ENCODE assay signal across 17 cellular contexts in the genomic region with DNA sequence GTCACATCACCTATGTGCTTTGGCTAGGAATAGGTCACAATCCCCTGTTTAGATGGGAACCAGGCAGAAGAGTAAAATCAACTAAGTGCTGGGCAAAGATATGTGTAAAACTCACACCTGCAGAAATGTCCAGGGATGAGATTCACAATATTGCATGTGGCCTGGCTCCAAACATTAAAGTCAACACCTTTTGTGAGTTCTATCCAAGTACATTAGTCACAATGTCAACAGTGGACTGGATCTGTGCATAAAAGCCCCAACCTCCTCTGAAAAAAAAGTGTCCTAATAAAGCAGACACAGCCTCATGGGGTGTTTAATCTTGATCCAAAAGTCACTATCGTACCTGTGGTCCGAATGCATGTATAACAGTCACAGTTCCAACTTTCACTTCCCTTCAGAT.
DNase-seq lines count a peak whose midpoint lies in the region; TF ChIP-seq lines count a peak whose summit lies in the region.
"Had no signal": no experiment of that assay in that cellular context is flagged by ENCODE, and none has a peak within 500 bp of the region (broad histone marks: within the 10 kb centered on the region; RNA-seq: fewer than 3 reads in every experiment).

No MANE protein-coding gene starts in this region.

- DNase-seq in DMS53 (lab: John Stamatoyannopoulos, UW): peak; percentile 1
- no peak for DNase-seq in DMS53 treated with DMSO at 0.1 percent for 48 hours (lab: John Stamatoyannopoulos, UW; ENCODE audit: unreplicated experiment)
- peak; percentile 51 for DNase-seq in prostate gland (ENCODE audit: low spot score)
- no peak for DNase-seq in lower leg skin (ENCODE audit: low spot score in 2 of 2)
- no peak for DNase-seq in head of caudate nucleus
- DNase-seq: AML-193; Caco-2; Calu3; CD4-positive, alpha-beta T cell; CD8-positive, alpha-beta T cell; DMS79 treated with DMSO at 0.1 percent for 48 hours; GF-D8 had no signal

- intact Hi-C loops in prostate gland (cut with DNase I) (loop anchor here (10.0 kb wide), 1 partner anchor 65 kb away; no protein-coding TSS in a partner anchor), lower leg skin (cut with DNase I; ENCODE audit: low total_unique reads) (no loop called here), head of caudate nucleus (cut with DNase I) (no loop called here)

- H3K27me3 ChIP-seq in iPS-20b (ENCODE audit: insufficient read depth, low read length) (no peaks in the 10 kb centered on the region), prostate gland (replicated peaks; ENCODE audit: insufficient read depth) (no peaks in the 10 kb centered on the region)
- H3K27me3 ChIP-seq: BLaER1 treated with 17β-estradiol and CSF1 and Interleukin-3, amounts not matched to agents 10 nM and 100 nM had no signal

- no peaks in the 10 kb centered on the region for H3K36me3 ChIP-seq in iPS-20b (ENCODE audit: insufficient read depth, low read depth, low read length)
- H3K36me3 ChIP-seq in prostate gland: no peaks in the 10 kb centered on the region
- H3K36me3 ChIP-seq: BLaER1 treated with 17β-estradiol and CSF1 and Interleukin-3, amounts not matched to agents 10 nM and 100 nM had no signal

- H3K27ac ChIP-seq in iPS-20b (ENCODE audit: low read length) (no peak overlapping the region), prostate gland (no peak overlapping the region)
- H3K27ac ChIP-seq: 22Rv1; A549; BLaER1 treated with 17β-estradiol and CSF1 and Interleukin-3, amounts not matched to agents 10 nM and 100 nM; C4-2B had no signal

- H3K4me1 ChIP-seq in iPS-20b (ENCODE audit: insufficient read depth, low read length): no peaks in the 10 kb centered on the region
- H3K4me1 ChIP-seq in prostate gland (replicated peaks): no peaks in the 10 kb centered on the region
- H3K4me1 ChIP-seq: A549; BLaER1 treated with 17β-estradiol and CSF1 and Interleukin-3, amounts not matched to agents 10 nM and 100 nM; Caco-2 had no signal

- no peak overlapping the region for H3K9ac ChIP-seq in iPS-20b (ENCODE audit: low read depth, low read length)
- H3K9ac ChIP-seq: BLaER1 treated with 17β-estradiol and CSF1 and Interleukin-3, amounts not matched to agents 10 nM and 100 nM had no signal

- TF ChIP-seq POLR2A in prostate gland (IDR thresholded peaks at IDR 0.05) (no peak), lower leg skin (IDR thresholded peaks at IDR 0.05) (no peak)

- no peak for TF ChIP-seq CTCF in prostate gland (IDR thresholded peaks at IDR 0.05)
- TF ChIP-seq CTCF in lower leg skin (IDR thresholded peaks at IDR 0.05): no peak

- WGBS in prostate gland: 43% methylated on average over 2 of the region's 2 CpGs
- 76 to 78% methylated on average over 2 of the region's 2 CpGs for WGBS in lower leg skin, 2 donors

- 0 out of 2 replicates have a peak overlapping the region, but pooled peaks have one; percentile 5 for H3K4me3 ChIP-seq in iPS-20b (ENCODE audit: low read length)
- H3K4me3 ChIP-seq in prostate gland: no peak overlapping the region
- no peak overlapping the region for H3K4me3 ChIP-seq in lower leg skin (ENCODE audit: low read depth, poor library complexity, severe bottlenecking)
- H3K4me3 ChIP-seq: A549; BLaER1 treated with 17β-estradiol and CSF1 and Interleukin-3, amounts not matched to agents 10 nM and 100 nM had no signal

- H3K9me3 ChIP-seq in iPS-20b (ENCODE audit: insufficient read depth, low read depth, low read length) (peaks cover 99% of the 10 kb centered on the region), prostate gland (no peaks in the 10 kb centered on the region)

Comparison
In these comparisons a context has a peak if more than half of its experiments do, and no peak if none do; other contexts are left out.
1. DNase-seq: peak in DMS53 (single experiment) and prostate gland (single experiment); none in DMS53 treated with DMSO at 0.1 percent for 48 hours (single experiment), lower leg skin (0 of 2) and head of caudate nucleus (0 of 42).